ENCODE assay signal across 11 cellular contexts in the genomic region with DNA sequence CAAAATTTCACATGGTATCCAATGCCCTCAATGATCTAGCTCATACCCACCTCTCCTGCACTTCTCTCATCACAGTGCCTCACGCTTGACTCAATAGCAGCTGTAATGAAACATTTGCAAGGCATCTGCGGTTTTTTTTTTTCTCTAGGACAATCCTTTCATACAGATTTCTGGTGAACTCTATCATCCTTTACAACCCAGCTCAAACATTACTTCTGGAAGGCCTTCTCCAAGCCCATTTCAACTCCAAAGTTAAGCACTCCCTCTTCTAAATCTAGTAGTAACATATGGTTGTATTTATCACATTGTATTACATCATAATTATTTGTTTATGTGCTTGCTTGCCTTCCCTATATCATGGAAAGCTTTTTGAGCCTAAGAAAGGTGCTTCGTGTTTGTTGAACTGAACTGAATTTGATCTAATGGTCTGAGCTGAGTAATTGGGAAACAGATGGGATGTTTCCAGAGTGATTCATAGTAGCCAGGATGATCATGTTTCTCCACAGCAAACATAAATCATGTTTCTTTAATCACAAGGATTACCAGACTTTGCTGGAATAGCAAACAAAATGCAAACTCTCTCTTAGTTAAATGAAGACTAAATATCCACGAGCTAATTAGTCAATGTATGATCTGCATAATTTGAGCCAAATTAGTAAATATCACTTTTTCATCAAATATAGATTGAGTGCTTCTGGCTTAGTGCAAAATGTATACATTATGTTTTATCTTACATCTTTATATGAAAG. TPM values are rescaled to one million over a fixed set of nuclear protein-coding genes. Genes with fewer than 3 reads are reported as not detected.
DNase-seq lines count a peak whose midpoint lies in the region; ATAC-seq and TF ChIP-seq lines count a peak whose summit lies in the region.
"Had no signal": no experiment of that assay in that cellular context is flagged by ENCODE, and none has a peak within 500 bp of the region (broad histone marks: within the 10 kb centered on the region; RNA-seq: fewer than 3 reads in every experiment).

No MANE protein-coding gene starts in this region.

- H3K4me1 ChIP-seq in HUES64 (ENCODE audit: insufficient read depth, low read length), result no peaks in the 10 kb centered on the region; the same call in 1 of the 2 replicates
- H3K4me1 ChIP-seq in gastroesophageal sphincter, result peaks cover 0 to 9% (median 0%) of the 10 kb centered on the region in 3 donors
- H3K4me1 ChIP-seq: lower lobe of right lung, thyroid gland had no signal

- intact Hi-C loops in CD14-positive monocyte (cut with micrococcal nuclease), result no loop called here

- ATAC-seq in gastroesophageal sphincter, result peak; percentile 71
- no peak for ATAC-seq in HG03039 (IDR thresholded peaks at IDR 0.05; ENCODE audit: unreplicated experiment)
- no peak for ATAC-seq in GM21528 (IDR thresholded peaks at IDR 0.05; ENCODE audit: low FRiP score, unreplicated experiment)
- ATAC-seq: lower lobe of right lung had no signal

- no peak overlapping the region for H3K27ac Mint-ChIP-seq in CD14-positive monocyte

- no peaks in the 10 kb centered on the region for H3K36me3 ChIP-seq in HUES64 (ENCODE audit: insufficient read depth, low read length)
- H3K36me3 ChIP-seq in gastroesophageal sphincter, result no peaks in the 10 kb centered on the region
- H3K36me3 ChIP-seq: lower lobe of right lung, thyroid gland had no signal

- no peak for TF ChIP-seq EP300 in gastroesophageal sphincter (IDR thresholded peaks at IDR 0.05)

- 0 out of 2 replicates have a peak overlapping the region, but pooled peaks have one; percentile 16 for H3K9ac ChIP-seq in HUES64 (ENCODE audit: low read depth, low read length)

- H3K4me3 Mint-ChIP-seq in CD14-positive monocyte, result no peak overlapping the region

- no peaks in the 10 kb centered on the region for H3K27me3 ChIP-seq in HUES64 (ENCODE audit: insufficient read depth, low read length)
- H3K27me3 ChIP-seq in gastroesophageal sphincter, result no peaks in the 10 kb centered on the region
- H3K27me3 ChIP-seq: thyroid gland had no signal

- no peak for TF ChIP-seq POLR2A in gastroesophageal sphincter (IDR thresholded peaks at IDR 0.05)

- H3K27me3 Mint-ChIP-seq in CD14-positive monocyte (ENCODE audit: low read depth in 3 of 3), result peaks cover 0 to 2% (median 1%) of the 10 kb centered on the region in 3 donors

- 53% methylated on average over 3 of the region's 4 CpGs for WGBS in HUES64
- WGBS in gastroesophageal sphincter (ENCODE audit: low coverage in 1 of 2), 2 donors, result 28 to 45% methylated on average over 4 of the region's 4 CpGs

- H3K27ac ChIP-seq in HUES64 (ENCODE audit: low read depth, low read length) (no peak overlapping the region), gastroesophageal sphincter (peak overlapping the region in 1 of 4 donors; percentile 8)
- H3K27ac ChIP-seq: lower lobe of right lung, thyroid gland had no signal

- H3K9me3 ChIP-seq in HUES64 (ENCODE audit: insufficient read depth, low read depth, low read length) (no peaks in the 10 kb centered on the region), gastroesophageal sphincter (no peaks in the 10 kb centered on the region)
- H3K9me3 ChIP-seq: lower lobe of right lung, thyroid gland had no signal

- H3K4me3 ChIP-seq in HUES64 (ENCODE audit: low read length), result no peak overlapping the region
- no peak overlapping the region for H3K4me3 ChIP-seq in gastroesophageal sphincter
- H3K4me3 ChIP-seq: lower lobe of right lung, thyroid gland had no signal

- no peaks in the 10 kb centered on the region for H3K4me1 Mint-ChIP-seq in CD14-positive monocyte

- TF ChIP-seq CTCF in gastroesophageal sphincter (IDR thresholded peaks at IDR 0.05) (no peak), CD14-positive monocyte (IDR thresholded peaks at IDR 0.05) (no peak)

- in situ Hi-C loops in SK-MEL-5 (cut with HindIII; ENCODE audit: low pct_unique_long_range_greater_than_20kb, low sequenced_read_pairs), result no loop called here

- no peaks in the 10 kb centered on the region for H3K36me3 Mint-ChIP-seq in CD14-positive monocyte

- peak; percentile 79 for DNase-seq in A172 (ENCODE audit: low spot score)
- DNase-seq in SK-MEL-5 (ENCODE audit: low read depth, low spot score), result peak; percentile 19
- no peak for DNase-seq in CD14-positive monocyte (ENCODE audit: low spot score)
- DNase-seq in putamen (ENCODE audit: low spot score), result no peak
- DNase-seq: COR-L47, lower lobe of right lung, thyroid gland had no signal

- no peaks in the 10 kb centered on the region for H3K9me3 Mint-ChIP-seq in CD14-positive monocyte

RNA-seq across cellular contexts. Expression of a gene that starts 14.3 kb away (rescaled TPM):
- total RNA-seq in A172 (2014; rRNA removed; shearing (Covaris generic)), result 110 and 143 TPM in 2 replicates
- 21.0 TPM for polyA plus RNA-seq in HUES64 (2013, experiment 1 of 2)
- polyA plus RNA-seq in HUES64 (2013, experiment 2 of 2), result 26.2 TPM
- total RNA-seq in SK-MEL-5 (2014; rRNA removed; shearing (Covaris generic)), result 103 and 104 TPM in 2 replicates
- 51.3 and 60.5 TPM in 2 replicates for polyA plus RNA-seq in SK-MEL-5 (2015; cell fraction: cytosol; rRNA removed)
- 19.2 and 20.6 TPM in 2 replicates for polyA plus RNA-seq in SK-MEL-5 (2015; cell fraction: nucleus; rRNA removed)
- total RNA-seq in gastroesophageal sphincter, result 100 to 1,000 TPM; 229 to 307 (median 268) TPM
- polyA plus RNA-seq in CD14-positive monocyte, result 1 to 10 TPM; 3.5 to 3.8 TPM

Comparison
In these comparisons a context has a peak if more than half of its experiments do, and no peak if none do; other contexts are left out.
1. DNase-seq: peak in A172 (single experiment) and SK-MEL-5 (single experiment); none in CD14-positive monocyte (single experiment) and putamen (single experiment).